In the genomic region with DNA sequence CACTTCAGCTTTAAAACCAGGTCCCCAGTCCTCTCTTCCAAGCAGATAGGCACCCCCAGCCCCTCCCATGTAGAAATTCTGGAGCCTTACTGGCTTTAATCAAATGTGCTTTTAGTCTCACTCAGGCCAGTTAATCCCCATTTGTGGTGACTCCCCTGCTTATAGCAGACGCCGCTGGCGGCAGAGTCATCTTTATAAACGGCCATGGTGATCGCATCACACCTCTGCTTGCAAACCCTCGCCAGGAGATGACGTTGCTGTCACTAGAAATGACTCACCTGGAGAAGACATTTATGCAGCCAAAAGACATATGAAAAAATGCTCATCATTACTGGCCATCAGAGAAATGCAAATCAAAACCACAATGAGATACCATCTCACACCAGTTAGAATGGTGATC, we compare ENCODE assay signal across 24 cellular contexts.
DNase-seq lines count a peak whose midpoint lies in the region; ATAC-seq and TF ChIP-seq lines count a peak whose summit lies in the region.
"Had no signal": no experiment of that assay in that cellular context is flagged by ENCODE, and none has a peak within 500 bp of the region (broad histone marks: within the 10 kb centered on the region; RNA-seq: fewer than 3 reads in every experiment).

No MANE protein-coding gene starts in this region.

- H3K27ac Mint-ChIP-seq in endodermal cell: no peak overlapping the region
- H3K27ac Mint-ChIP-seq: CD4-positive, alpha-beta memory T cell; H9; T-helper 1 cell treated with Interleukin-12 subunit alpha and Interleukin-12 subunit beta and Interleukin-4 antibody, amounts not matched to agents 30 μg/mL and 1 μg/mL, for 36 hours had no signal

- no peaks in the 10 kb centered on the region for H3K9me3 Mint-ChIP-seq in endodermal cell
- H3K9me3 Mint-ChIP-seq: CD4-positive, alpha-beta memory T cell; H9; T-helper 1 cell treated with Interleukin-12 subunit alpha and Interleukin-12 subunit beta and Interleukin-4 antibody, amounts not matched to agents 30 μg/mL and 1 μg/mL, for 36 hours had no signal

- H3K36me3 Mint-ChIP-seq in endodermal cell (ENCODE audit: low read depth): no peaks in the 10 kb centered on the region
- H3K36me3 Mint-ChIP-seq: CD4-positive, alpha-beta memory T cell had no signal

- H3K27ac ChIP-seq in adrenal gland (no peak overlapping the region), endodermal cell (ENCODE audit: low read depth, low read length) (no peak overlapping the region)
- H3K27ac ChIP-seq: BLaER1 treated with 17β-estradiol and CSF1 and Interleukin-3, amounts not matched to agents 10 nM and 100 nM; KMS-11 had no signal

- H3K9ac ChIP-seq in endodermal cell (ENCODE audit: extremely low read depth, low read length, poor library complexity, severe bottlenecking): no peak overlapping the region
- H3K9ac ChIP-seq: BLaER1 treated with 17β-estradiol and CSF1 and Interleukin-3, amounts not matched to agents 10 nM and 100 nM; KMS-11 had no signal

- H3K27me3 ChIP-seq in adrenal gland (no peaks in the 10 kb centered on the region), endodermal cell (ENCODE audit: control insufficient read depth, insufficient read depth, low read length, poor library complexity, severe bottlenecking) (no peaks in the 10 kb centered on the region)
- H3K27me3 ChIP-seq: BLaER1 treated with 17β-estradiol and CSF1 and Interleukin-3, amounts not matched to agents 10 nM and 100 nM had no signal

- no peaks in the 10 kb centered on the region for H3K4me1 Mint-ChIP-seq in endodermal cell
- H3K4me1 Mint-ChIP-seq: CD4-positive, alpha-beta memory T cell; H9 had no signal

- ATAC-seq in esophagus mucosa: peak; percentile 47
- ATAC-seq in left cardiac atrium: no peak

- TF ChIP-seq POLR2A in adrenal gland (IDR thresholded peaks at IDR 0.05): no peak

- H3K4me3 Mint-ChIP-seq in endodermal cell: no peak overlapping the region
- H3K4me3 Mint-ChIP-seq: CD4-positive, alpha-beta memory T cell; H9; T-helper 1 cell treated with Interleukin-12 subunit alpha and Interleukin-12 subunit beta and Interleukin-4 antibody, amounts not matched to agents 30 μg/mL and 1 μg/mL, for 36 hours had no signal

- 78 to 85% (median 84%) methylated on average over 7 of the region's 7 CpGs for WGBS in adrenal gland, 4 donors
- WGBS in endodermal cell (ENCODE audit: insufficient coverage in 1 of 2, insufficient read length in 1 of 2), 2 experiments: 94 to 95% methylated on average over 7 of the region's 7 CpGs

- H3K9me3 ChIP-seq in adrenal gland (replicated peaks in 1 of 3) (no peaks in the 10 kb centered on the region), endodermal cell (ENCODE audit: control insufficient read depth, low read length) (no peaks in the 10 kb centered on the region)
- H3K9me3 ChIP-seq: BLaER1 treated with 17β-estradiol and CSF1 and Interleukin-3, amounts not matched to agents 10 nM and 100 nM; Caco-2 had no signal

- H3K36me3 ChIP-seq in adrenal gland (replicated peaks in 1 of 2) (no peaks in the 10 kb centered on the region), endodermal cell (ENCODE audit: control insufficient read depth, insufficient read depth, low read length) (no peaks in the 10 kb centered on the region)
- H3K36me3 ChIP-seq: BLaER1 treated with 17β-estradiol and CSF1 and Interleukin-3, amounts not matched to agents 10 nM and 100 nM had no signal

- intact Hi-C loops in adrenal gland (cut with DNase I) (no loop called here), left cardiac atrium (cut with DNase I) (no loop called here)

- H3K4me3 ChIP-seq in GM12865 (ENCODE audit: low read depth, low read length) (no peak overlapping the region), adrenal gland (no peak overlapping the region), endodermal cell (ENCODE audit: low read length) (no peak overlapping the region)
- H3K4me3 ChIP-seq: BLaER1 treated with 17β-estradiol and CSF1 and Interleukin-3, amounts not matched to agents 10 nM and 100 nM had no signal

- H3K4me1 ChIP-seq in adrenal gland (replicated peaks in 1 of 2) (no peaks in the 10 kb centered on the region), endodermal cell (ENCODE audit: control insufficient read depth, insufficient read depth, low read length) (no peaks in the 10 kb centered on the region)
- H3K4me1 ChIP-seq: Caco-2 had no signal

- TF ChIP-seq CTCF in GM12865 (IDR thresholded peaks at IDR 0.05; ENCODE audit: insufficient read depth, low read depth, low read length, missing control alignments): no peak
- no peak for TF ChIP-seq CTCF in adrenal gland (IDR thresholded peaks at IDR 0.05)
- TF ChIP-seq CTCF in endodermal cell (conservative IDR thresholded peaks at IDR 0.05): no peak

- no peaks in the 10 kb centered on the region for H3K27me3 Mint-ChIP-seq in endodermal cell (ENCODE audit: insufficient read depth)

- DNase-seq in GM12865 (ENCODE audit: low read depth) (peak; percentile 56), HT1080 (ENCODE audit: low read depth) (peak; percentile 49), NCI-H82 treated with DMSO at 0.1 percent for 48 hours (lab: John Stamatoyannopoulos, UW; ENCODE audit: unreplicated experiment) (peak; percentile 48), GM03348 (ENCODE audit: low spot score) (no peak), adrenal gland (no peak), endodermal cell (no peak), left cardiac atrium (no peak)
- DNase-seq: ACHN; Caco-2; CD4-positive, alpha-beta memory T cell; DMS 273 treated with DMSO at 0.1 percent for 48 hours; DMS79 treated with DMSO at 0.1 percent for 48 hours; H9; IMR-90; MV-4-11; NCI-H1105 treated with DMSO at 0.1 percent for 48 hours; NCI-H2081; NCI-H2171 treated with DMSO at 0.1 percent for 48 hours; NCI-H524 treated with DMSO at 0.1 percent for 48 hours; Right ventricle myocardium superior had no signal

Comparison
In these comparisons a context has a peak if more than half of its experiments do, and no peak if none do; other contexts are left out.
1. DNase-seq: peak in GM12865 (single experiment), HT1080 (single experiment) and NCI-H82 treated with DMSO at 0.1 percent for 48 hours (single experiment); none in GM03348 (single experiment), adrenal gland (0 of 7), endodermal cell (single experiment) and left cardiac atrium (single experiment).